ENCODE assay signal across 9 cellular contexts in genomic region chr9:2824564-2824963, GRCh38. TPM values are rescaled to one million over a fixed set of nuclear protein-coding genes. Genes with fewer than 3 reads are reported as not detected.
DNase-seq lines count a peak whose midpoint lies in the region; ATAC-seq, FAIRE-seq and TF ChIP-seq lines count a peak whose summit lies in the region.
"Had no signal": no experiment of that assay in that cellular context is flagged by ENCODE, and none has a peak within 500 bp of the region (broad histone marks: within the 10 kb centered on the region; RNA-seq: fewer than 3 reads in every experiment).

No MANE protein-coding gene starts in this region.

- no peaks in the 10 kb centered on the region for H3K9me3 Mint-ChIP-seq in naive thymus-derived CD4-positive, alpha-beta T cell

- H3K4me3 ChIP-seq in DOHH2 (ENCODE audit: low read length) = no peak overlapping the region
- H3K4me3 ChIP-seq in naive thymus-derived CD4-positive, alpha-beta T cell (ENCODE audit: low read length) = no peak overlapping the region
- H3K4me3 ChIP-seq: thyroid gland had no signal

- peaks cover 8 to 57% (median 54%) of the 10 kb centered on the region in 5 donors for H3K36me3 Mint-ChIP-seq in naive thymus-derived CD4-positive, alpha-beta T cell

- no peak overlapping the region for H3K27ac ChIP-seq in DOHH2 (ENCODE audit: low read depth, low read length)
- H3K27ac ChIP-seq in naive thymus-derived CD4-positive, alpha-beta T cell (ENCODE audit: low read depth, low read length) = no peak overlapping the region
- H3K27ac ChIP-seq: thyroid gland had no signal

- no peak overlapping the region for H3K4me2 ChIP-seq in DOHH2 (ENCODE audit: low read length)

- H3K27me3 Mint-ChIP-seq in naive thymus-derived CD4-positive, alpha-beta T cell = no peaks in the 10 kb centered on the region

- H3K27ac Mint-ChIP-seq in naive thymus-derived CD4-positive, alpha-beta T cell = peak overlapping the region in 2 of 9 donors; percentile 12 to 15

- no peaks in the 10 kb centered on the region for H4K20me1 ChIP-seq in DOHH2 (ENCODE audit: control insufficient read depth, insufficient read depth, low read depth, low read length)

- H3K4me1 Mint-ChIP-seq in naive thymus-derived CD4-positive, alpha-beta T cell = peaks cover 0 to 4% (median 0%) of the 10 kb centered on the region in 7 donors

- no peak for FAIRE-seq in GM12891 (lab: Jason Lieb, UNC)

- no peaks in the 10 kb centered on the region for H3F3A ChIP-seq in DOHH2 (ENCODE audit: control insufficient read depth, insufficient read depth)

- peak; percentile 21 for TF ChIP-seq CTCF in DOHH2 (IDR thresholded peaks at IDR 0.05; ENCODE audit: low read depth, low read length, poor library complexity, severe bottlenecking)
- TF ChIP-seq CTCF in LNCAP (IDR thresholded peaks at IDR 0.05) = peak; percentile 17; the same call in 1 of the 2 replicates

- POLR2A ChIA-PET in naive thymus-derived CD4-positive, alpha-beta T cell (lab: Charles Lee) = interaction anchor here (0.6 to 1.6 kb wide), 3 partner anchors 10 to 25 kb away, joined by 3 to 5 read pairs (median 3); partner anchors contain the start of gene PUM3

- H3K36me3 ChIP-seq in DOHH2 (ENCODE audit: control insufficient read depth, low read length) = peaks cover 86% of the 10 kb centered on the region
- peaks cover 8 to 50% (median 14%) of the 10 kb centered on the region in 3 experiments for H3K36me3 ChIP-seq in naive thymus-derived CD4-positive, alpha-beta T cell (ENCODE audit: control insufficient read depth in 2 of 3, insufficient read depth in 3 of 3, low read length in 3 of 3)

- H3K27me3 ChIP-seq in DOHH2 (ENCODE audit: control insufficient read depth, low read length) = no peaks in the 10 kb centered on the region
- H3K27me3 ChIP-seq in naive thymus-derived CD4-positive, alpha-beta T cell (ENCODE audit: control insufficient read depth in 2 of 2, insufficient read depth in 2 of 2, low read length in 2 of 2) = no peaks in the 10 kb centered on the region
- H3K27me3 ChIP-seq: thyroid gland had no signal

- DNase-seq in cerebellar cortex (ENCODE audit: low spot score) = peak; percentile 16
- no peak for DNase-seq in naive thymus-derived CD4-positive, alpha-beta T cell
- no peak for DNase-seq in cerebellum (ENCODE audit: low spot score)
- no peak for DNase-seq in GM12891 (ENCODE audit: insufficient read length, low spot score)
- DNase-seq: foreskin melanocyte, thyroid gland had no signal

- CTCF ChIA-PET in naive thymus-derived CD4-positive, alpha-beta T cell (lab: Charles Lee) = no interaction called here

- peaks cover 15% of the 10 kb centered on the region for H3K79me2 ChIP-seq in DOHH2 (ENCODE audit: control insufficient read depth, low read length)

- no peak for TF ChIP-seq POLR2A in GM12891 (IDR thresholded peaks at IDR 0.05; ENCODE audit: low read depth, low read length)

- H3K9me3 ChIP-seq in DOHH2 (ENCODE audit: control insufficient read depth, insufficient read depth, low read length) = no peaks in the 10 kb centered on the region
- no peaks in the 10 kb centered on the region for H3K9me3 ChIP-seq in naive thymus-derived CD4-positive, alpha-beta T cell (ENCODE audit: control insufficient read depth in 2 of 3, low read length in 3 of 3)
- H3K9me3 ChIP-seq: thyroid gland had no signal

- no peak overlapping the region for H3K4me3 Mint-ChIP-seq in naive thymus-derived CD4-positive, alpha-beta T cell

- H3K9me2 ChIP-seq in DOHH2 (replicated peaks; ENCODE audit: control insufficient read depth, low read length) = no peaks in the 10 kb centered on the region

- intact Hi-C loops in naive thymus-derived CD4-positive, alpha-beta T cell (cut with micrococcal nuclease) = loop anchor here in 1 of 2 donors (2.0 kb wide), 1 partner anchor 20 kb away; the partner anchor contains the start of gene PUM3

- peak; percentile 22 for ATAC-seq in naive thymus-derived CD4-positive, alpha-beta T cell
- no peak for ATAC-seq in activated CD4-positive, CD25-positive, alpha-beta regulatory T cell treated with anti-CD3 and anti-CD28 coated beads, Interleukin-2, amount 50 U/mL, for 24 hours

- H3K4me1 ChIP-seq in DOHH2 (ENCODE audit: control insufficient read depth, low read length) = no peaks in the 10 kb centered on the region
- no peaks in the 10 kb centered on the region for H3K4me1 ChIP-seq in naive thymus-derived CD4-positive, alpha-beta T cell (ENCODE audit: control insufficient read depth in 2 of 2, insufficient read depth in 2 of 2, low read length in 2 of 2)

TF ChIP-seq in GM12891, 5 proteins besides CTCF, POLR2A, EP300 and RAD21:
- no peak for TF ChIP-seq PAX5 (IDR thresholded peaks at IDR 0.05; ENCODE audit: insufficient read depth, low read length, severe bottlenecking)
- TF ChIP-seq TAF1 (IDR thresholded peaks at IDR 0.05; ENCODE audit: low read depth, low read length) = no peak
- TF ChIP-seq POU2F2 (IDR thresholded peaks at IDR 0.05; ENCODE audit: low read depth, low read length) = no peak
- TF ChIP-seq SPI1 (IDR thresholded peaks at IDR 0.05; ENCODE audit: low read depth, low read length) = no peak
- TF ChIP-seq POLR2AphosphoS5 (IDR thresholded peaks at IDR 0.05; ENCODE audit: low read depth, low read length) = no peak

RNA-seq across cellular contexts. Expression of gene PUM3, which starts 19.3 kb away (rescaled TPM):
- total RNA-seq in naive thymus-derived CD4-positive, alpha-beta T cell = 10 to 100 TPM; 33.6 to 68.3 (median 36.5) TPM
- 10 to 100 TPM; 16.5 to 24.8 TPM for polyA plus RNA-seq in naive thymus-derived CD4-positive, alpha-beta T cell
- total RNA-seq in cerebellum = 42.2 TPM
- polyA plus RNA-seq in GM12891 (2012; ENCODE audit: low read depth, missing spikeins) = 33.9 TPM
